16 cellular contexts compared by ENCODE assay signal in genomic region chr17:39651908-39652634, GRCh38. TPM values are rescaled to one million over a fixed set of nuclear protein-coding genes. Genes with fewer than 3 reads are reported as not detected.
A peak's percentile ranks its signal among the peaks of the same experiment; 100 is the strongest.
DNase-seq lines count a peak whose midpoint lies in the region; ATAC-seq and TF ChIP-seq lines count a peak whose summit lies in the region.
"Had no signal": no experiment of that assay in that cellular context is flagged by ENCODE, and none has a peak within 500 bp of the region (broad histone marks: within the 10 kb centered on the region; RNA-seq: fewer than 3 reads in every experiment).

No MANE protein-coding gene starts in this region.

- H3K9ac ChIP-seq in mucosa of rectum (ENCODE audit: low read depth in 1 of 2, low read length in 2 of 2): peak overlapping the region in 1 of 2 donors; percentile 41

- H3K27ac Mint-ChIP-seq in activated CD8-positive, alpha-beta memory T cell treated with anti-CD3 and anti-CD28 coated beads, Interleukin-2, amount 10 ng/mL, durations not matched to agents 7 days and 5 days: no peak overlapping the region
- H3K27ac Mint-ChIP-seq: activated CD4-positive, alpha-beta memory T cell treated with anti-CD3 and anti-CD28 coated beads, Interleukin-2, amount 10 ng/mL, durations not matched to agents 7 days and 5 days; stimulated activated naive CD8-positive, alpha-beta T cell treated with anti-CD3 and anti-CD28 coated beads, Interleukin-15, Interleukin-2, amounts not matched to agents 100 ng/mL and 50 ng/mL, for 24 hours had no signal

- peaks cover 12% of the 10 kb centered on the region for H3K4me1 Mint-ChIP-seq in activated CD8-positive, alpha-beta memory T cell treated with anti-CD3 and anti-CD28 coated beads, Interleukin-2, amount 10 ng/mL, durations not matched to agents 7 days and 5 days

- H3K9me3 Mint-ChIP-seq in activated CD8-positive, alpha-beta memory T cell treated with anti-CD3 and anti-CD28 coated beads, Interleukin-2, amount 10 ng/mL, durations not matched to agents 7 days and 5 days (ENCODE audit: low read depth): no peaks in the 10 kb centered on the region
- H3K9me3 Mint-ChIP-seq: activated CD4-positive, alpha-beta memory T cell treated with anti-CD3 and anti-CD28 coated beads, Interleukin-2, amount 10 ng/mL, durations not matched to agents 7 days and 5 days; stimulated activated naive CD8-positive, alpha-beta T cell treated with anti-CD3 and anti-CD28 coated beads, Interleukin-15, Interleukin-2, amounts not matched to agents 100 ng/mL and 50 ng/mL, for 24 hours had no signal

- H3K4me3 ChIP-seq in left ventricle myocardium inferior (no peak overlapping the region), heart right ventricle (no peak overlapping the region), mucosa of rectum (ENCODE audit: low read length in 2 of 2) (no peak overlapping the region)

- H3K27me3 ChIP-seq in left ventricle myocardium inferior (ENCODE audit: low read depth): no peaks in the 10 kb centered on the region
- no peaks in the 10 kb centered on the region for H3K27me3 ChIP-seq in heart right ventricle
- H3K27me3 ChIP-seq in mucosa of rectum (ENCODE audit: control insufficient read depth in 2 of 2, insufficient read depth in 2 of 2, low read length in 2 of 2): no peaks in the 10 kb centered on the region
- H3K27me3 ChIP-seq: neutrophil had no signal

- ATAC-seq in heart right ventricle (no peak), HG03025 (IDR thresholded peaks at IDR 0.05; ENCODE audit: low FRiP score, unreplicated experiment) (no peak)
- ATAC-seq in activated CD8-positive, alpha-beta memory T cell treated with anti-CD3 and anti-CD28 coated beads, Interleukin-2, amount 10 ng/mL, durations not matched to agents 7 days and 5 days: no peak

- H3K36me3 ChIP-seq in left ventricle myocardium inferior (no peaks in the 10 kb centered on the region), heart right ventricle (peaks cover 0 to 35% (median 0%) of the 10 kb centered on the region in 9 donors), mucosa of rectum (ENCODE audit: control insufficient read depth in 2 of 2, insufficient read depth in 2 of 2, low read length in 2 of 2) (peaks cover 8 to 15% of the 10 kb centered on the region in 2 donors)

- no peak overlapping the region for H3K4me3 Mint-ChIP-seq in activated CD8-positive, alpha-beta memory T cell treated with anti-CD3 and anti-CD28 coated beads, Interleukin-2, amount 10 ng/mL, durations not matched to agents 7 days and 5 days
- H3K4me3 Mint-ChIP-seq: activated CD4-positive, alpha-beta memory T cell treated with anti-CD3 and anti-CD28 coated beads, Interleukin-2, amount 10 ng/mL, durations not matched to agents 7 days and 5 days; stimulated activated naive CD8-positive, alpha-beta T cell treated with anti-CD3 and anti-CD28 coated beads, Interleukin-15, Interleukin-2, amounts not matched to agents 100 ng/mL and 50 ng/mL, for 24 hours had no signal

- TF ChIP-seq CTCF in left ventricle myocardium inferior (IDR thresholded peaks at IDR 0.05; ENCODE audit: borderline replicate concordance): no peak
- no peak for TF ChIP-seq CTCF in heart right ventricle (IDR thresholded peaks at IDR 0.05)

- CTCF ChIA-PET in activated CD8-positive, alpha-beta memory T cell treated with anti-CD3 and anti-CD28 coated beads, Interleukin-2, amount 10 ng/mL, durations not matched to agents 7 days and 5 days (lab: Charles Lee): interaction anchor here (0.9 to 18.0 kb wide), 11 partner anchors 9 to 104 kb away, joined by 3 to 307 read pairs (median 5); partner anchors contain the start of genes PNMT, PPP1R1B and TCAP

- H3K36me3 Mint-ChIP-seq in activated CD8-positive, alpha-beta memory T cell treated with anti-CD3 and anti-CD28 coated beads, Interleukin-2, amount 10 ng/mL, durations not matched to agents 7 days and 5 days: peaks cover 2% of the 10 kb centered on the region

- H3K27me3 Mint-ChIP-seq in activated CD8-positive, alpha-beta memory T cell treated with anti-CD3 and anti-CD28 coated beads, Interleukin-2, amount 10 ng/mL, durations not matched to agents 7 days and 5 days: no peaks in the 10 kb centered on the region
- H3K27me3 Mint-ChIP-seq: activated CD4-positive, alpha-beta memory T cell treated with anti-CD3 and anti-CD28 coated beads, Interleukin-2, amount 10 ng/mL, durations not matched to agents 7 days and 5 days; stimulated activated naive CD8-positive, alpha-beta T cell treated with anti-CD3 and anti-CD28 coated beads, Interleukin-15, Interleukin-2, amounts not matched to agents 100 ng/mL and 50 ng/mL, for 24 hours had no signal

- H3K9me3 ChIP-seq in left ventricle myocardium inferior (replicated peaks) (no peaks in the 10 kb centered on the region), heart right ventricle (no peaks in the 10 kb centered on the region), mucosa of rectum (ENCODE audit: control insufficient read depth in 2 of 2, low read length in 2 of 2) (no peaks in the 10 kb centered on the region)
- H3K9me3 ChIP-seq: neutrophil had no signal

- 63 to 74% methylated on average over 10 of the region's 10 CpGs for WGBS in heart right ventricle, 2 donors

- H3K4me1 ChIP-seq in left ventricle myocardium inferior (peaks cover 33% of the 10 kb centered on the region), heart right ventricle (peaks cover 0 to 37% (median 16%) of the 10 kb centered on the region in 9 donors), mucosa of rectum (ENCODE audit: control insufficient read depth in 2 of 2, insufficient read depth in 2 of 2, low read length in 2 of 2) (peaks cover 26 to 31% of the 10 kb centered on the region in 2 donors)

- H3K27ac ChIP-seq in left ventricle myocardium inferior (replicated peaks) (peak overlapping the region; percentile 50), heart right ventricle (peak overlapping the region in 3 of 10 donors; percentile 23 to 44 (median 28)), caudate nucleus (ENCODE audit: low read depth, low read length) (peak overlapping the region; percentile 96), mucosa of rectum (ENCODE audit: low read depth in 2 of 2, low read length in 2 of 2) (peak overlapping the region; percentile 71 to 83)
- H3K27ac ChIP-seq: HL-60, neutrophil had no signal

- intact Hi-C loops in left ventricle myocardium inferior (cut with micrococcal nuclease) (no loop called here), heart right ventricle (cut with DNase I) (no loop called here)

- DNase-seq in left ventricle myocardium inferior (no peak), heart right ventricle (no peak), caudate nucleus (lab: John Stamatoyannopoulos, UW) (no peak), NCI-H2081 (lab: John Stamatoyannopoulos, UW) (no peak), DMS79 treated with DMSO at 0.1 percent for 48 hours (lab: John Stamatoyannopoulos, UW) (no peak)
- no peak for DNase-seq in activated CD8-positive, alpha-beta memory T cell treated with anti-CD3 and anti-CD28 coated beads, Interleukin-2, amount 10 ng/mL, durations not matched to agents 7 days and 5 days
- DNase-seq: activated CD4-positive, alpha-beta memory T cell treated with anti-CD3 and anti-CD28 coated beads, Interleukin-2, amount 10 ng/mL, durations not matched to agents 7 days and 5 days; erythroblast; GF-D8; NCI-H524; stimulated activated CD4-positive, alpha-beta T cell treated with anti-CD3 and anti-CD28 coated beads, Interleukin-1b, Interleukin-23, amount 100 ng/mL, for 48 hours had no signal

RNA-seq across cellular contexts. Expression of gene TCAP, which starts 13.1 kb away (rescaled TPM):
- total RNA-seq in left ventricle myocardium inferior (5,825 TPM), heart right ventricle (1,000 to 10,000 TPM; 3,683 to 6,290 (median 4,342) TPM)
- polyA plus RNA-seq in heart right ventricle: 1,000 to 10,000 TPM; 2,452 to 2,624 TPM
- 1 to 10 TPM; 1.1 to 1.3 TPM for total RNA-seq in activated CD8-positive, alpha-beta memory T cell treated with anti-CD3 and anti-CD28 coated beads, Interleukin-2, amount 10 ng/mL, durations not matched to agents 7 days and 5 days

RNA-seq across cellular contexts. Expression of gene STARD3, which starts 15.1 kb away (rescaled TPM):
- 15.7 TPM for total RNA-seq in left ventricle myocardium inferior
- 10 to 100 TPM; 14.2 to 25.3 (median 19.6) TPM for total RNA-seq in heart right ventricle
- polyA plus RNA-seq in heart right ventricle: 10 to 100 TPM; 39.2 to 46.1 TPM
- total RNA-seq in activated CD8-positive, alpha-beta memory T cell treated with anti-CD3 and anti-CD28 coated beads, Interleukin-2, amount 10 ng/mL, durations not matched to agents 7 days and 5 days: 10 to 100 TPM; 70.5 to 75.7 TPM

RNA-seq across cellular contexts. Expression of gene PNMT, which starts 16.2 kb away (rescaled TPM):
- 7.6 TPM for total RNA-seq in left ventricle myocardium inferior
- 10 to 100 TPM in 1 of 10 donors, 1 to 10 TPM in 9; 2.7 to 12.8 (median 3.9) TPM for total RNA-seq in heart right ventricle
- 10 to 100 TPM; 16.8 to 30.0 TPM for polyA plus RNA-seq in heart right ventricle
- total RNA-seq in activated CD8-positive, alpha-beta memory T cell treated with anti-CD3 and anti-CD28 coated beads, Interleukin-2, amount 10 ng/mL, durations not matched to agents 7 days and 5 days: not detected
- total RNA-seq: activated CD4-positive, alpha-beta memory T cell treated with anti-CD3 and anti-CD28 coated beads, Interleukin-2, amount 10 ng/mL, durations not matched to agents 7 days and 5 days had no signal

RNA-seq across cellular contexts. Expression of gene PPP1R1B, which starts 25.3 kb away (rescaled TPM):
- 0.36 TPM for total RNA-seq in left ventricle myocardium inferior
- total RNA-seq in heart right ventricle: 1 to 10 TPM in 2 of 10 donors, under 1 TPM in 7, not detected in 1; 0.28 to 1.1 (median 0.63) TPM
- polyA plus RNA-seq in heart right ventricle: 1 to 10 TPM in 1 of 2 donors, under 1 TPM in 1; 0.80 to 2.1 TPM
- total RNA-seq in activated CD8-positive, alpha-beta memory T cell treated with anti-CD3 and anti-CD28 coated beads, Interleukin-2, amount 10 ng/mL, durations not matched to agents 7 days and 5 days: not detected
- total RNA-seq: activated CD4-positive, alpha-beta memory T cell treated with anti-CD3 and anti-CD28 coated beads, Interleukin-2, amount 10 ng/mL, durations not matched to agents 7 days and 5 days had no signal

RNA-seq across cellular contexts. Expression of gene PGAP3, which starts 35.8 kb away (rescaled TPM):
- total RNA-seq in left ventricle myocardium inferior: 10.7 TPM
- total RNA-seq in heart right ventricle: 10 to 100 TPM in 9 of 10 donors, 1 to 10 TPM in 1; 9.2 to 18.2 (median 13.8) TPM
- 10 to 100 TPM; 12.5 to 16.8 TPM for polyA plus RNA-seq in heart right ventricle
- 10 to 100 TPM; 10.5 to 13.8 TPM for total RNA-seq in activated CD8-positive, alpha-beta memory T cell treated with anti-CD3 and anti-CD28 coated beads, Interleukin-2, amount 10 ng/mL, durations not matched to agents 7 days and 5 days

Comparison
In these comparisons a context has a peak if more than half of its experiments do, and no peak if none do; other contexts are left out.
1. RNA of gene TCAP, which starts 13.1 kb away (total RNA-seq): 5,825 TPM in left ventricle myocardium inferior (single experiment) and 3,683 to 6,290 TPM in heart right ventricle; 1.1 to 1.3 TPM in activated CD8-positive, alpha-beta memory T cell treated with anti-CD3 and anti-CD28 coated beads, Interleukin-2, amount 10 ng/mL, durations not matched to agents 7 days and 5 days; every median in the first group is over 1,000 times any median in the second.